24 cellular contexts compared by ENCODE assay signal in the genomic region with DNA sequence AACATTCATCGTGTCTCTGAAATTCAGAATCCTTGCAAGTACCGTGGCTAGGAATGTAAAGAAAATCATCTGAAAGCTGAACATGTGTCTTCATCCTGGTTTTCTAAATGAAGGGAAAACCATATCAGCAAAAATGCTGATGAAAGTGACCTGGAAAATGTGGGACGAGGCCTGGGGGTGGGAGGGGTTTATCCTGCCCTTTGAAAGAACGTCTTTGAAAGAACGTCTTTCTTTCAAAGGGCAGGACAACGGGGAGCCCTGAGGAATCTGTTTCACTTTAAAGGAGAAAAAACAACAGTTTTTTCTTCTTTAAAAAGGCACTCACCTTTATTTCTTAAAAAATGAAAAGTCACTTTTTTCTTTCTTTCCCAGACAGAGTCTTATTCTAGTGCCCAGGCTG.
A peak's percentile ranks its signal among the peaks of the same experiment; 100 is the strongest.
DNase-seq lines count a peak whose midpoint lies in the region; TF ChIP-seq lines count a peak whose summit lies in the region.
"Had no signal": no experiment of that assay in that cellular context is flagged by ENCODE, and none has a peak within 500 bp of the region (broad histone marks: within the 10 kb centered on the region; RNA-seq: fewer than 3 reads in every experiment).

No MANE protein-coding gene starts in this region.

- peak; percentile 67 for DNase-seq in H7
- peak; percentile 8 for DNase-seq in NT2/D1 (ENCODE audit: low read depth, low spot score)
- no peak for DNase-seq in hepatocyte (ENCODE audit: low spot score)
- peak; percentile 77 for DNase-seq in neural progenitor cell (ENCODE audit: low spot score)
- DNase-seq in activated gamma-delta T cell (lab: John Stamatoyannopoulos, UW), result no peak
- no peak for DNase-seq in stimulated activated naive CD4-positive, alpha-beta T cell (lab: John Stamatoyannopoulos, UW)
- no peak for DNase-seq in DMS114 treated with DMSO at 0.1 percent for 48 hours (lab: John Stamatoyannopoulos, UW; ENCODE audit: unreplicated experiment)
- DNase-seq in NCI-H1417 treated with DMSO at 0.1 percent for 48 hours (lab: John Stamatoyannopoulos, UW), result no peak
- DNase-seq: CD8-positive, alpha-beta T cell; DMS153; DND-41; IMR-90; KG1; MM.1S; NCI-H1092; NCI-H1436; NCI-H187 treated with DMSO at 0.1 percent for 48 hours; NCI-H2171 treated with DMSO at 0.1 percent for 48 hours; NCI-H345; NCI-H524; NCI-H748 treated with DMSO at 0.1 percent for 48 hours; PC-3 had no signal

- 31% methylated on average over 6 of the region's 6 CpGs for WGBS in hepatocyte (ENCODE audit: low lambda C conversion rate, missing lambda C conversion rate)

- peak overlapping the region; percentile 93 for H3K27ac Mint-ChIP-seq in neural progenitor cell
- H3K27ac Mint-ChIP-seq: B cell; CD8-positive, alpha-beta T cell had no signal

- H3K36me3 ChIP-seq in H7 (replicated peaks; ENCODE audit: control insufficient read depth, insufficient read depth, low read length), result no peaks in the 10 kb centered on the region
- H3K36me3 ChIP-seq in NT2/D1 (ENCODE audit: insufficient read depth, insufficient read length, low read length), result no peaks in the 10 kb centered on the region
- H3K36me3 ChIP-seq in hepatocyte (replicated peaks; ENCODE audit: insufficient read depth, low read depth), result no peaks in the 10 kb centered on the region
- H3K36me3 ChIP-seq in neural progenitor cell, result no peaks in the 10 kb centered on the region

- peaks cover 2% of the 10 kb centered on the region for H3K36me3 Mint-ChIP-seq in neural progenitor cell
- H3K36me3 Mint-ChIP-seq: CD8-positive, alpha-beta T cell had no signal

- H3K27me3 Mint-ChIP-seq in neural progenitor cell (ENCODE audit: insufficient read depth, low read depth), result peaks cover 11% of the 10 kb centered on the region
- H3K27me3 Mint-ChIP-seq: B cell had no signal

- H3K9me2 ChIP-seq in hepatocyte (replicated peaks; ENCODE audit: insufficient read depth), result no peaks in the 10 kb centered on the region

- peak overlapping the region; percentile 3 for H3K4me2 ChIP-seq in hepatocyte
- peak overlapping the region; percentile 48 for H3K4me2 ChIP-seq in neural progenitor cell

- peaks cover 4% of the 10 kb centered on the region for H3K4me1 ChIP-seq in NT2/D1 (ENCODE audit: insufficient read depth, insufficient read length)
- H3K4me1 ChIP-seq in hepatocyte (ENCODE audit: insufficient read depth), result peaks cover 44% of the 10 kb centered on the region
- H3K4me1 ChIP-seq in neural progenitor cell, result peaks cover 47% of the 10 kb centered on the region

- H2AFZ ChIP-seq in hepatocyte (no peak overlapping the region), neural progenitor cell (replicated peaks) (peak overlapping the region; percentile 41)

- H3K9me3 ChIP-seq in NT2/D1 (ENCODE audit: insufficient read depth, low read length) (no peaks in the 10 kb centered on the region), hepatocyte (ENCODE audit: low read depth) (no peaks in the 10 kb centered on the region), neural progenitor cell (ENCODE audit: low read depth) (no peaks in the 10 kb centered on the region)

- H4K20me1 ChIP-seq in hepatocyte (ENCODE audit: insufficient read depth, poor library complexity, severe bottlenecking), result no peaks in the 10 kb centered on the region
- H4K20me1 ChIP-seq in neural progenitor cell (ENCODE audit: low read depth), result no peaks in the 10 kb centered on the region

- H3K27me3 ChIP-seq in H7 (ENCODE audit: control insufficient read depth, insufficient read depth, low read length) (no peaks in the 10 kb centered on the region), NT2/D1 (ENCODE audit: insufficient read depth, insufficient read length) (no peaks in the 10 kb centered on the region), hepatocyte (no peaks in the 10 kb centered on the region), neural progenitor cell (no peaks in the 10 kb centered on the region)

- peaks cover 9% of the 10 kb centered on the region for H3F3A ChIP-seq in neural progenitor cell (ENCODE audit: low read depth)

- H3K27ac ChIP-seq in hepatocyte, result no peak overlapping the region
- no peak overlapping the region for H3K27ac ChIP-seq in neural progenitor cell
- H3K27ac ChIP-seq: C4-2B had no signal

- H3K4me3 ChIP-seq in H7 (ENCODE audit: insufficient read depth, low read depth, low read length) (no peak overlapping the region), NT2/D1 (ENCODE audit: insufficient read length, low read depth) (peak overlapping the region; percentile 4), hepatocyte (no peak overlapping the region), neural progenitor cell (no peak overlapping the region)

- peaks cover 61% of the 10 kb centered on the region for H3K4me1 Mint-ChIP-seq in neural progenitor cell

- H3K9ac ChIP-seq in NT2/D1 (ENCODE audit: insufficient read length, low read depth) (no peak overlapping the region), neural progenitor cell (no peak overlapping the region)

- no peaks in the 10 kb centered on the region for H3K79me2 ChIP-seq in hepatocyte
- H3K79me2 ChIP-seq in neural progenitor cell (ENCODE audit: low read depth), result no peaks in the 10 kb centered on the region

- H3K4me3 Mint-ChIP-seq in neural progenitor cell, result peak overlapping the region; percentile 27
- H3K4me3 Mint-ChIP-seq: B cell; CD8-positive, alpha-beta T cell had no signal

- H3K9me3 Mint-ChIP-seq in neural progenitor cell, result no peaks in the 10 kb centered on the region
- H3K9me3 Mint-ChIP-seq: CD8-positive, alpha-beta T cell had no signal

- TF ChIP-seq CTCF in hepatocyte (IDR thresholded peaks at IDR 0.05; ENCODE audit: poor library complexity), result no peak
- TF ChIP-seq CTCF in neural progenitor cell (IDR thresholded peaks at IDR 0.05), result no peak

Comparison
In these comparisons a context has a peak if more than half of its experiments do, and no peak if none do; other contexts are left out.
1. DNase-seq: peak in H7 (single experiment), NT2/D1 (single experiment) and neural progenitor cell (single experiment); none in hepatocyte (single experiment), activated gamma-delta T cell (single experiment), stimulated activated naive CD4-positive, alpha-beta T cell (0 of 6), DMS114 treated with DMSO at 0.1 percent for 48 hours (single experiment) and NCI-H1417 treated with DMSO at 0.1 percent for 48 hours (single experiment).